Comparison of ENCODE assay signal across 27 cellular contexts in genomic region chr12:90205165-90205564, GRCh38.
DNase-seq lines count a peak whose midpoint lies in the region; ATAC-seq, FAIRE-seq and TF ChIP-seq lines count a peak whose summit lies in the region.
"Had no signal": no experiment of that assay in that cellular context is flagged by ENCODE, and none has a peak within 500 bp of the region (broad histone marks: within the 10 kb centered on the region; RNA-seq: fewer than 3 reads in every experiment).

No MANE protein-coding gene starts in this region.

- H2AFZ ChIP-seq in mesenchymal stem cell (ENCODE audit: low read depth, low read length): no peak overlapping the region

- no peak overlapping the region for H2BK120ac ChIP-seq in mesenchymal stem cell (ENCODE audit: low read depth, low read length)

- no peaks in the 10 kb centered on the region for H3K4me1 ChIP-seq in A549
- H3K4me1 ChIP-seq in mesenchymal stem cell (ENCODE audit: control insufficient read depth, insufficient read depth, low read depth, low read length): no peaks in the 10 kb centered on the region
- H3K4me1 ChIP-seq: BLaER1 treated with 17β-estradiol and CSF1 and Interleukin-3, amounts not matched to agents 10 nM and 100 nM had no signal

- CTCF ChIA-PET in A549 (lab: Yijun Ruan, JAX): interaction anchor here (1.2 kb wide), 1 partner anchor 150 kb away, joined by 3 read pairs; no protein-coding TSS in a partner anchor

- TF ChIP-seq EP300 in A549 (IDR thresholded peaks at IDR 0.05): no peak

- H3K36me3 ChIP-seq in mesenchymal stem cell (ENCODE audit: control insufficient read depth in 1 of 2, insufficient read depth in 2 of 2, low read depth in 1 of 2, low read length in 2 of 2): no peaks in the 10 kb centered on the region
- H3K36me3 ChIP-seq: BLaER1 treated with 17β-estradiol and CSF1 and Interleukin-3, amounts not matched to agents 10 nM and 100 nM had no signal

- H4K8ac ChIP-seq in mesenchymal stem cell (ENCODE audit: low read length): no peak overlapping the region

- no peak overlapping the region for H3K14ac ChIP-seq in mesenchymal stem cell (ENCODE audit: low read length in 2 of 2)

- H2AK5ac ChIP-seq in mesenchymal stem cell (ENCODE audit: low read length, severe bottlenecking): no peak overlapping the region

- H3K18ac ChIP-seq in mesenchymal stem cell (ENCODE audit: low read depth in 1 of 2, low read length in 2 of 2): no peak overlapping the region

- H3K27ac ChIP-seq in A549: no peak overlapping the region
- no peak overlapping the region for H3K27ac ChIP-seq in mesenchymal stem cell (ENCODE audit: low read length, poor library complexity, severe bottlenecking)
- H3K27ac ChIP-seq: BLaER1 treated with 17β-estradiol and CSF1 and Interleukin-3, amounts not matched to agents 10 nM and 100 nM; C4-2B had no signal

- H2BK12ac ChIP-seq in mesenchymal stem cell (ENCODE audit: low read length in 2 of 2): no peak overlapping the region

- H3K4me1 Mint-ChIP-seq in activated T-helper 2 cell treated with anti-CD3 and anti-CD28 coated beads, Interferon-gamma antibody, Interleukin-2, Interleukin-4, amounts not matched to agents 10 μg/mL and 5 μg/mL and 100 μg/mL, durations not matched to agents 14 hours and 24 hours and 36 hours (ENCODE audit: low read depth): no peaks in the 10 kb centered on the region
- no peaks in the 10 kb centered on the region for H3K4me1 Mint-ChIP-seq in T-helper 2 cell treated with Interferon-gamma antibody and Interleukin-4, amounts not matched to agents 5 μg/mL and 100 μg/mL, for 36 hours (ENCODE audit: low read depth)
- H3K4me1 Mint-ChIP-seq: CD4-positive, CD25-positive, alpha-beta regulatory T cell; CD8-positive, alpha-beta memory T cell had no signal

- H3K9ac ChIP-seq in mesenchymal stem cell (ENCODE audit: low read length): no peak overlapping the region
- H3K9ac ChIP-seq: BLaER1 treated with 17β-estradiol and CSF1 and Interleukin-3, amounts not matched to agents 10 nM and 100 nM had no signal

- H3K9me3 Mint-ChIP-seq in activated T-helper 2 cell treated with anti-CD3 and anti-CD28 coated beads, Interferon-gamma antibody, Interleukin-2, Interleukin-4, amounts not matched to agents 10 μg/mL and 5 μg/mL and 100 μg/mL, durations not matched to agents 14 hours and 24 hours and 36 hours: peaks cover 14% of the 10 kb centered on the region
- H3K9me3 Mint-ChIP-seq in T-helper 2 cell treated with Interferon-gamma antibody and Interleukin-4, amounts not matched to agents 5 μg/mL and 100 μg/mL, for 36 hours: peaks cover 5% of the 10 kb centered on the region

- no peaks in the 10 kb centered on the region for H3K27me3 ChIP-seq in mesenchymal stem cell (ENCODE audit: control insufficient read depth in 1 of 2, insufficient read depth in 1 of 2, low read length in 2 of 2)
- H3K27me3 ChIP-seq: BLaER1 treated with 17β-estradiol and CSF1 and Interleukin-3, amounts not matched to agents 10 nM and 100 nM had no signal

- H3K4me2 ChIP-seq in A549 (no peak overlapping the region), mesenchymal stem cell (ENCODE audit: low read length, poor library complexity, severe bottlenecking) (no peak overlapping the region)
- H3K4me2 ChIP-seq: BLaER1 treated with 17β-estradiol and CSF1 and Interleukin-3, amounts not matched to agents 10 nM and 100 nM had no signal

- TF ChIP-seq POLR2A in A549 (IDR thresholded peaks at IDR 0.05; ENCODE audit: low read length): no peak

- no peaks in the 10 kb centered on the region for H3K27me3 Mint-ChIP-seq in activated T-helper 2 cell treated with anti-CD3 and anti-CD28 coated beads, Interferon-gamma antibody, Interleukin-2, Interleukin-4, amounts not matched to agents 10 μg/mL and 5 μg/mL and 100 μg/mL, durations not matched to agents 14 hours and 24 hours and 36 hours (ENCODE audit: low read depth)
- no peaks in the 10 kb centered on the region for H3K27me3 Mint-ChIP-seq in T-helper 2 cell treated with Interferon-gamma antibody and Interleukin-4, amounts not matched to agents 5 μg/mL and 100 μg/mL, for 36 hours (ENCODE audit: low read depth)
- H3K27me3 Mint-ChIP-seq: B cell; CD4-positive, CD25-positive, alpha-beta regulatory T cell had no signal

- H3K9me3 ChIP-seq in A549 (peaks cover 10% of the 10 kb centered on the region; the same call in 2 of the 3 replicates), mesenchymal stem cell (ENCODE audit: control insufficient read depth, low read length) (no peaks in the 10 kb centered on the region)

- WGBS in A549 (ENCODE audit: missing lambda C conversion rate): 65% methylated on average over 2 of the region's 2 CpGs
- no CpG with 5 or more reads among the region's 2 CpGs for WGBS in mesenchymal stem cell

- no peak overlapping the region for H3K4me3 Mint-ChIP-seq in activated T-helper 2 cell treated with anti-CD3 and anti-CD28 coated beads, Interferon-gamma antibody, Interleukin-2, Interleukin-4, amounts not matched to agents 10 μg/mL and 5 μg/mL and 100 μg/mL, durations not matched to agents 14 hours and 24 hours and 36 hours (ENCODE audit: low read depth)
- no peak overlapping the region for H3K4me3 Mint-ChIP-seq in T-helper 2 cell treated with Interferon-gamma antibody and Interleukin-4, amounts not matched to agents 5 μg/mL and 100 μg/mL, for 36 hours
- H3K4me3 Mint-ChIP-seq: B cell; CD4-positive, alpha-beta memory T cell; CD4-positive, CD25-positive, alpha-beta regulatory T cell; CD8-positive, alpha-beta memory T cell had no signal

- H2BK15ac ChIP-seq in mesenchymal stem cell (ENCODE audit: low read depth, poor library complexity, severe bottlenecking): no peak overlapping the region

- intact Hi-C loops in activated T-helper 2 cell treated with anti-CD3 and anti-CD28 coated beads, Interferon-gamma antibody, Interleukin-2, Interleukin-4, amounts not matched to agents 10 μg/mL and 5 μg/mL and 100 μg/mL, durations not matched to agents 14 hours and 24 hours and 36 hours (cut with micrococcal nuclease): no loop called here

- no peak for TF ChIP-seq RAD21 in A549 (conservative IDR thresholded peaks at IDR 0.05 in 1 of 2, IDR thresholded peaks at IDR 0.05 in 1 of 2)

- H4K91ac ChIP-seq in mesenchymal stem cell (ENCODE audit: low read length): no peak overlapping the region

- no peak overlapping the region for H3K23ac ChIP-seq in mesenchymal stem cell (ENCODE audit: low read length in 2 of 2)

- H3K79me1 ChIP-seq in mesenchymal stem cell (replicated peaks; ENCODE audit: low read length, poor library complexity, severe bottlenecking): no peaks in the 10 kb centered on the region

- TF ChIP-seq CTCF in A549 (IDR thresholded peaks at IDR 0.05): no peak

- no peak for FAIRE-seq in A549 (lab: Jason Lieb, UNC)
- FAIRE-seq in RCC 7860 (lab: Jason Lieb, UNC): peak; percentile 30
- peak; percentile 36 for FAIRE-seq in frontal cortex (lab: Jason Lieb, UNC)
- FAIRE-seq: GM12878, GM12892, GM19239 had no signal

- ATAC-seq in A549 (no peak), GM21737 (IDR thresholded peaks at IDR 0.05; ENCODE audit: unreplicated experiment) (no peak)
- ATAC-seq: GM12878 had no signal

- H3K27ac Mint-ChIP-seq in activated T-helper 2 cell treated with anti-CD3 and anti-CD28 coated beads, Interferon-gamma antibody, Interleukin-2, Interleukin-4, amounts not matched to agents 10 μg/mL and 5 μg/mL and 100 μg/mL, durations not matched to agents 14 hours and 24 hours and 36 hours: no peak overlapping the region
- H3K27ac Mint-ChIP-seq in T-helper 2 cell treated with Interferon-gamma antibody and Interleukin-4, amounts not matched to agents 5 μg/mL and 100 μg/mL, for 36 hours: no peak overlapping the region
- H3K27ac Mint-ChIP-seq: B cell; CD4-positive, alpha-beta memory T cell; CD4-positive, CD25-positive, alpha-beta regulatory T cell; CD8-positive, alpha-beta memory T cell had no signal

- peak overlapping the region; percentile 31 for H2BK5ac ChIP-seq in mesenchymal stem cell (ENCODE audit: low read depth, low read length, poor library complexity, severe bottlenecking)

- DNase-seq in A549 (ENCODE audit: low read depth in 1 of 2, low spot score in 1 of 2) (no peak), RCC 7860 (ENCODE audit: low spot score) (no peak), frontal cortex (ENCODE audit: low spot score in 2 of 2) (no peak), mesenchymal stem cell (no peak), NOMO-1 (lab: John Stamatoyannopoulos, UW; ENCODE audit: unreplicated experiment in 2 of 2) (no peak)
- DNase-seq in activated T-helper 2 cell treated with anti-CD3 and anti-CD28 coated beads, Interferon-gamma antibody, Interleukin-2, Interleukin-4, amounts not matched to agents 10 μg/mL and 5 μg/mL and 100 μg/mL, durations not matched to agents 14 hours and 24 hours and 36 hours (ENCODE audit: low spot score): no peak
- DNase-seq in T-helper 2 cell treated with Interferon-gamma antibody and Interleukin-4, amounts not matched to agents 5 μg/mL and 100 μg/mL, for 36 hours (ENCODE audit: low spot score): no peak
- DNase-seq: 8988T; AML-193; CD4-positive, alpha-beta memory T cell; CD4-positive, CD25-positive, alpha-beta regulatory T cell; CD8-positive, alpha-beta memory T cell; COR-L47; DMS 273 treated with DMSO at 0.1 percent for 48 hours; DMS153; DMS53; DMS79; DND-41; EL; GDM1 had no signal

- POLR2A ChIA-PET in A549 (lab: Yijun Ruan, JAX): no interaction called here

- no peak overlapping the region for H3K4ac ChIP-seq in mesenchymal stem cell (ENCODE audit: low read depth in 1 of 2, low read length in 2 of 2)

- H3K36me3 Mint-ChIP-seq in activated T-helper 2 cell treated with anti-CD3 and anti-CD28 coated beads, Interferon-gamma antibody, Interleukin-2, Interleukin-4, amounts not matched to agents 10 μg/mL and 5 μg/mL and 100 μg/mL, durations not matched to agents 14 hours and 24 hours and 36 hours (ENCODE audit: low read depth): no peaks in the 10 kb centered on the region
- H3K36me3 Mint-ChIP-seq in T-helper 2 cell treated with Interferon-gamma antibody and Interleukin-4, amounts not matched to agents 5 μg/mL and 100 μg/mL, for 36 hours (ENCODE audit: low read depth): no peaks in the 10 kb centered on the region
- H3K36me3 Mint-ChIP-seq: CD4-positive, CD25-positive, alpha-beta regulatory T cell had no signal

- H3K4me3 ChIP-seq in A549 (no peak overlapping the region), mesenchymal stem cell (ENCODE audit: insufficient read depth in 1 of 2, low read depth in 1 of 2, low read length in 2 of 2) (no peak overlapping the region)
- H3K4me3 ChIP-seq: BLaER1 treated with 17β-estradiol and CSF1 and Interleukin-3, amounts not matched to agents 10 nM and 100 nM; GM12878 had no signal

TF ChIP-seq in A549, 52 proteins besides CTCF, POLR2A, EP300 and RAD21 (continues in another document):
- no peak for TF ChIP-seq GATA3 (IDR thresholded peaks at IDR 0.05; ENCODE audit: borderline replicate concordance)
- no peak for TF ChIP-seq MAX (IDR thresholded peaks at IDR 0.05)
- TF ChIP-seq CBX2 (IDR thresholded peaks at IDR 0.05; ENCODE audit: borderline replicate concordance, low read depth): no peak
- peak; percentile 41 for TF ChIP-seq MAFK (IDR thresholded peaks at IDR 0.05; ENCODE audit: partially characterized antibody)
- no peak for TF ChIP-seq SREBF2 (IDR thresholded peaks at IDR 0.05)
- no peak for TF ChIP-seq KDM5A (IDR thresholded peaks at IDR 0.05)
- TF ChIP-seq RNF2 (IDR thresholded peaks at IDR 0.05; ENCODE audit: borderline replicate concordance, low read depth): no peak
